Comparison of ENCODE assay signal across 20 cellular contexts in the genomic region with DNA sequence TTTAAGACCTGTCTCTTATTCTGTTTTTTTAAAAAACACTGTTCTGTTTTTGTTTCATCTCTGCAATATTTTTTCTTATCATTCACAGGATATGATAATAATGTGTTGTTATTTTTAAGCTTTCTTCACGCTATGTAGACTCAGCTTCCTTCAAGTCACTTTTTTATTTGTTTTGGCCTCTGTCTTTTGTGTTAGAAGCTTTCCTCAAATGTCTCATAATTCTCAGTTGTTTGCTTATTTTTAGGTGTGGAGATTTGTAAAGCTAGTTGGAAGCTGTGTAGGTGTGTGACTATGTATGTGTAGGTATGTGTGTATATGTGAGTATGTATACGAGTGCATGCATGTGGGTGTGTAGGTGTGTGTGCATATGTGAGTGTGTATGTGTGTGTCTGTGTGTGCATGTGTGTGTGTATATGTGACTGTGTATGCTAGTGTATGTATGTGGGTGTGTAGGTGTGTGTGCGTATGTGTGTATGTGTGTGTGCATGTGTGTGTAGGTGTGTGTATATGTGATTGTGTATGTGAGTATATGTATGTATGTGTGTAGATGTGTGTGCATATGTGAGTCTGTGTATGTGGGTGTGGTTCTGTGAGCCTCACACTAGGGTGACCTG.
"Had no signal": no experiment of that assay in that cellular context is flagged by ENCODE, and none has a peak within 500 bp of the region (broad histone marks: within the 10 kb centered on the region; RNA-seq: fewer than 3 reads in every experiment).

No MANE protein-coding gene starts in this region.

- H3K27me3 ChIP-seq: body of pancreas, foreskin keratinocyte, transverse colon had no signal

- H3K9me3 Mint-ChIP-seq: activated CD4-positive, alpha-beta T cell treated with anti-CD3 and anti-CD28 coated beads, Interleukin-2, amount 10 ng/mL, durations not matched to agents 7 days and 5 days; activated naive CD4-positive, alpha-beta T cell treated with anti-CD3 and anti-CD28 coated beads, Interleukin-2, amount 50 U/mL, for 72 hours; activated T-helper 2 cell treated with anti-CD3 and anti-CD28 coated beads, Interferon-gamma antibody, Interleukin-2, Interleukin-4, amounts not matched to agents 10 μg/mL and 5 μg/mL and 100 μg/mL, durations not matched to agents 14 hours and 24 hours and 36 hours; natural killer cell treated with Interleukin-12 subunit alpha and Interleukin-12 subunit beta and Interleukin-15 and Interleukin-18, amount 100 ng/mL, for 72 hours had no signal

- H3K36me3 Mint-ChIP-seq: activated naive CD4-positive, alpha-beta T cell treated with anti-CD3 and anti-CD28 coated beads, Interleukin-2, amount 50 U/mL, for 72 hours; natural killer cell treated with Interleukin-12 subunit alpha and Interleukin-12 subunit beta and Interleukin-15 and Interleukin-18, amount 100 ng/mL, for 72 hours had no signal

- FAIRE-seq: small intestine, TTC549 had no signal

- H3K4me1 Mint-ChIP-seq: activated CD4-positive, alpha-beta T cell treated with anti-CD3 and anti-CD28 coated beads, Interleukin-2, amount 10 ng/mL, durations not matched to agents 7 days and 5 days had no signal

- DNase-seq: activated CD4-positive, alpha-beta T cell treated with anti-CD3 and anti-CD28 coated beads, Interleukin-2, amount 10 ng/mL, durations not matched to agents 7 days and 5 days; activated CD4-positive, CD25-positive, alpha-beta regulatory T cell; body of pancreas; cortex of kidney; effector CD8-positive, alpha-beta T cell; foreskin keratinocyte; glutamatergic neuron; kidney glomerular epithelial cell; mesenchymal stem cell; right cardiac atrium; small intestine; stimulated activated CD4-positive, alpha-beta T cell treated with anti-CD3 and anti-CD28 coated beads, Interleukin-4, amount 100 ng/mL, for 4 hours; stimulated activated naive CD8-positive, alpha-beta T cell treated with anti-CD3 and anti-CD28 coated beads, Interleukin-15, Interleukin-2, amounts not matched to agents 100 U/mL and 50 U/mL, for 24 hours; T-helper 2 cell; transverse colon had no signal

- H3K4me3 Mint-ChIP-seq: activated CD4-positive, alpha-beta T cell treated with anti-CD3 and anti-CD28 coated beads, Interleukin-2, amount 10 ng/mL, durations not matched to agents 7 days and 5 days; natural killer cell treated with Interleukin-12 subunit alpha and Interleukin-12 subunit beta and Interleukin-15 and Interleukin-18, amount 100 ng/mL, for 72 hours had no signal

- H3K27ac Mint-ChIP-seq: activated CD4-positive, alpha-beta T cell treated with anti-CD3 and anti-CD28 coated beads, Interleukin-2, amount 10 ng/mL, durations not matched to agents 7 days and 5 days; activated naive CD4-positive, alpha-beta T cell treated with anti-CD3 and anti-CD28 coated beads, Interleukin-2, amount 50 U/mL, for 72 hours; activated T-helper 2 cell treated with anti-CD3 and anti-CD28 coated beads, Interferon-gamma antibody, Interleukin-2, Interleukin-4, amounts not matched to agents 10 μg/mL and 5 μg/mL and 100 μg/mL, durations not matched to agents 14 hours and 24 hours and 36 hours; natural killer cell treated with Interleukin-12 subunit alpha and Interleukin-12 subunit beta and Interleukin-15 and Interleukin-18, amount 100 ng/mL, for 72 hours had no signal

- ATAC-seq: activated naive CD4-positive, alpha-beta T cell treated with anti-CD3 and anti-CD28 coated beads, Interleukin-2, amount 50 U/mL, for 72 hours; body of pancreas; foreskin keratinocyte; natural killer cell treated with Interleukin-12 subunit alpha and Interleukin-12 subunit beta and Interleukin-15 and Interleukin-18, amount 100 ng/mL, for 72 hours; stimulated activated naive CD8-positive, alpha-beta T cell treated with anti-CD3 and anti-CD28 coated beads, Interleukin-15, Interleukin-2, amounts not matched to agents 100 U/mL and 50 U/mL, for 24 hours had no signal

- H3K4me1 ChIP-seq: body of pancreas, foreskin keratinocyte, prostate gland, transverse colon had no signal

- H3K4me3 ChIP-seq: body of pancreas, prostate gland, transverse colon had no signal

- H3K36me3 ChIP-seq: prostate gland, transverse colon had no signal

- H3K27ac ChIP-seq: body of pancreas, foreskin keratinocyte, transverse colon had no signal

- H3K9me3 ChIP-seq: body of pancreas, prostate gland, transverse colon had no signal
